22 cellular contexts compared by ENCODE assay signal in genomic region chr6:1297746-1298145, GRCh38. TPM values are rescaled to one million over a fixed set of nuclear protein-coding genes. Genes with fewer than 3 reads are reported as not detected.
DNase-seq lines count a peak whose midpoint lies in the region; ATAC-seq and TF ChIP-seq lines count a peak whose summit lies in the region.
"Had no signal": no experiment of that assay in that cellular context is flagged by ENCODE, and none has a peak within 500 bp of the region (broad histone marks: within the 10 kb centered on the region; RNA-seq: fewer than 3 reads in every experiment).

No MANE protein-coding gene starts in this region.

- H3K4me3 ChIP-seq in AG09309 (ENCODE audit: control insufficient read depth, low read depth, low read length) (no peak overlapping the region), HFF-Myc (replicated peaks; ENCODE audit: low read depth, low read length) (no peak overlapping the region), astrocyte of the spinal cord (ENCODE audit: low read depth, low read length) (no peak overlapping the region), gastroesophageal sphincter (no peak overlapping the region)
- H3K4me3 ChIP-seq: left lung, mucosa of descending colon, neural progenitor cell had no signal

- TF ChIP-seq CTCF in AG09309 (IDR thresholded peaks at IDR 0.05; ENCODE audit: control insufficient read depth, insufficient read depth, low read depth, low read length, missing control alignments) (no peak), HFF-Myc (IDR thresholded peaks at IDR 0.05; ENCODE audit: low read depth, low read length, missing control alignments) (no peak), astrocyte of the spinal cord (IDR thresholded peaks at IDR 0.05; ENCODE audit: low read depth, low read length) (no peak), gastroesophageal sphincter (IDR thresholded peaks at IDR 0.05) (no peak)

- ATAC-seq in gastroesophageal sphincter = no peak
- no peak for ATAC-seq in HG02678 (IDR thresholded peaks at IDR 0.05; ENCODE audit: unreplicated experiment)
- ATAC-seq: left lung; mucosa of descending colon; stimulated activated naive B cell treated with anti-CD40 and anti-IgM and Interleukin-4, amounts not matched to agents 10 μg/mL and 1 μg/mL and 100 μg/mL, for 72 hours had no signal

- H3K36me3 ChIP-seq in gastroesophageal sphincter = no peaks in the 10 kb centered on the region
- H3K36me3 ChIP-seq: left lung, neural progenitor cell, WERI-Rb-1 had no signal

- DNase-seq in AG09309 (ENCODE audit: low read depth) (peak; percentile 69), HFF-Myc (ENCODE audit: extremely low read depth, low read depth) (peak; percentile 68), astrocyte of the spinal cord (ENCODE audit: low read depth, low spot score) (peak; percentile 14), NCI-H1417 treated with DMSO at 0.1 percent for 48 hours (lab: John Stamatoyannopoulos, UW) (no peak), middle frontal gyrus (ENCODE audit: extremely low spot score, low spot score) (no peak)
- no peak for DNase-seq in stimulated activated CD4-positive, alpha-beta T cell treated with anti-CD3 and anti-CD28 coated beads, Interleukin-15, amount 100 ng/mL, for 24 hours
- DNase-seq: activated CD4-positive, alpha-beta T cell treated with anti-CD3 and anti-CD28 coated beads, Interleukin-2, amount 50 U/mL, for 1 hour; dermis blood vessel endothelial cell; left lung; mucosa of descending colon; NCI-H526 treated with DMSO at 0.1 percent for 48 hours; SHP77 treated with DMSO at 0.1 percent for 48 hours; stimulated activated CD4-positive, alpha-beta T cell treated with anti-CD3 and anti-CD28 coated beads, Interleukin-2, amount 100 ng/mL, for 24 hours; stimulated activated naive B cell treated with anti-CD40 and anti-IgM and Interleukin-4, amounts not matched to agents 10 μg/mL and 1 μg/mL and 100 μg/mL, for 72 hours; T-helper 2 cell; WERI-Rb-1 had no signal

- peaks cover 0 to 11% (median 0%) of the 10 kb centered on the region in 3 donors for H3K4me1 ChIP-seq in gastroesophageal sphincter
- H3K4me1 ChIP-seq: left lung, neural progenitor cell had no signal

- no peak for TF ChIP-seq EP300 in gastroesophageal sphincter (IDR thresholded peaks at IDR 0.05)

- in situ Hi-C loops in astrocyte of the spinal cord (cut with HindIII; ENCODE audit: low sequenced_read_pairs) = no loop called here

- no peaks in the 10 kb centered on the region for H3K27me3 ChIP-seq in gastroesophageal sphincter

- H3K27ac ChIP-seq in gastroesophageal sphincter = peak overlapping the region in 3 of 4 donors; percentile 20 to 47 (median 34)
- H3K27ac ChIP-seq: HL-60, left lung, neural progenitor cell, WERI-Rb-1 had no signal

- TF ChIP-seq POLR2A in gastroesophageal sphincter (IDR thresholded peaks at IDR 0.05) = no peak

- H3K9me3 ChIP-seq in gastroesophageal sphincter = peaks cover 0 to 1% (median 0%) of the 10 kb centered on the region in 3 donors
- H3K9me3 ChIP-seq: left lung, mucosa of descending colon had no signal

- WGBS in gastroesophageal sphincter (ENCODE audit: low coverage in 1 of 2), 2 donors = 21 to 22% methylated on average over 3 to 4 of the region's 4 CpGs

RNA-seq across cellular contexts. Expression of gene FOXQ1, which starts 14.2 kb away (rescaled TPM):
- 1 to 10 TPM in 3 of 4 donors, under 1 TPM in 1; 0.40 to 7.0 (median 4.5) TPM for total RNA-seq in gastroesophageal sphincter
- total RNA-seq: dermis blood vessel endothelial cell, glomerular endothelial cell, posterior vena cava had no signal

Comparison
In these comparisons a context has a peak if more than half of its experiments do, and no peak if none do; other contexts are left out.
1. DNase-seq: peak in AG09309 (single experiment), HFF-Myc (single experiment) and astrocyte of the spinal cord (single experiment); none in NCI-H1417 treated with DMSO at 0.1 percent for 48 hours (single experiment), middle frontal gyrus (single experiment) and stimulated activated CD4-positive, alpha-beta T cell treated with anti-CD3 and anti-CD28 coated beads, Interleukin-15, amount 100 ng/mL, for 24 hours (single experiment).